In the genomic region with DNA sequence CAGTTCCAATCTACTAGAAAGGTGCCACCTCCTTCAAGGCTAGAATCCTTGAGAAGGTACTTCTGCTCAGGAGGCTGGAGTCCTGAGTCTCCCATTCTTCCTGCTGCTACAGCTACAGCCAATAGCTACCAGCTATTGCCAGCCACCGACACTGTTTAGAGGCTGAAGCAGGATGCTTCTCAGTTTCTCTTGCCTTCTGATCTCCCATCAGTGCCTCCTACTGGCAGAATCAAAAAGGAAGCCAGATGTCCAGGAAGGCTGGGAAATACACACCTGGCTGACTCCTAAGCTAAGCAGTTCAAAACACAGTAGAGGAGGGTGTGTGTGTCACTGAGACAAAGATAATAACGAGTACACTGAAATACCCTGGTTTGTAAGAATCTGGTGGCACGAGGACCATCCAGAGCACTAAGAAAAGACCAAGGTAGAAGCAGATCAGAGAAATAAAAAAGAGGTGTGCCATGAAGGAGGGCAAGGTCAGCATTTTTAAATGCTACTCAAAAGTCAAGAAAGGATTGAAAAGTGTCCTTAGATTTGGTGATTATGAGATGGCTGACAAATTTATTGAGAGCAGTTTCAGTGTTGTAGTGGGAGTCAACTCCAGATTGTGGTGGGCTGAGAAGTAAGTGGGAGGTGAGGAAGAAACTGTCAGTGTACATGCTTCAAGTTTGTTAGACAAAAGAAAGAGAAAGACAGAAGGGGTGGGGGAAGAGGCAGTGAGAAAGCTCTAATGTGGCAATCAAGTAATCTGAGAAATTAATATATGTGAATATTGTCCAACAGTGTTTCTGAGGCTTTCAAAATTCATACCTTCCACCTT, we compare ENCODE assay signal across 8 cellular contexts. TPM values are rescaled to one million over a fixed set of nuclear protein-coding genes. Genes with fewer than 3 reads are reported as not detected.
DNase-seq lines count a peak whose midpoint lies in the region; ATAC-seq and TF ChIP-seq lines count a peak whose summit lies in the region.

No MANE protein-coding gene starts in this region.

- peaks cover 38 to 58% (median 48%) of the 10 kb centered on the region in 3 donors for H3K4me1 Mint-ChIP-seq in IgD-negative memory B cell
- H3K4me1 Mint-ChIP-seq in naive thymus-derived CD4-positive, alpha-beta T cell: peaks cover 35 to 50% (median 41%) of the 10 kb centered on the region in 7 donors

- TF ChIP-seq CTCF in astrocyte of the cerebellum (IDR thresholded peaks at IDR 0.05; ENCODE audit: low read depth, low read length, missing control alignments) (peak; percentile 33), right atrium auricular region (IDR thresholded peaks at IDR 0.05) (no peak)

- H3K27me3 Mint-ChIP-seq in IgD-negative memory B cell: no peaks in the 10 kb centered on the region
- peaks cover 0 to 5% (median 0%) of the 10 kb centered on the region in 5 donors for H3K27me3 Mint-ChIP-seq in naive thymus-derived CD4-positive, alpha-beta T cell

- CTCF ChIA-PET in naive thymus-derived CD4-positive, alpha-beta T cell (lab: Charles Lee): interaction anchor here (0.6 to 13.5 kb wide), 12 partner anchors 13 to 1273 kb away, joined by 3 to 411 read pairs (median 10); partner anchors contain the start of genes BRD2, HLA-DMB, PSMB8 and TAP2

- H3K27me3 ChIP-seq in naive thymus-derived CD4-positive, alpha-beta T cell (ENCODE audit: control insufficient read depth in 2 of 2, insufficient read depth in 2 of 2, low read length in 2 of 2): no peaks in the 10 kb centered on the region
- no peaks in the 10 kb centered on the region for H3K27me3 ChIP-seq in right atrium auricular region

- H3K36me3 Mint-ChIP-seq in IgD-negative memory B cell: peaks cover 2% of the 10 kb centered on the region
- peaks cover 0 to 8% (median 4%) of the 10 kb centered on the region in 5 donors for H3K36me3 Mint-ChIP-seq in naive thymus-derived CD4-positive, alpha-beta T cell

- no peaks in the 10 kb centered on the region for H3K9me3 ChIP-seq in naive thymus-derived CD4-positive, alpha-beta T cell (ENCODE audit: control insufficient read depth in 2 of 3, low read length in 3 of 3)
- no peaks in the 10 kb centered on the region for H3K9me3 ChIP-seq in right atrium auricular region

- intact Hi-C loops in naive thymus-derived CD4-positive, alpha-beta T cell (cut with micrococcal nuclease): loop anchor here in 1 of 2 donors (2.0 kb wide), 1 partner anchor 14 kb away; the partner anchor contains the start of gene HLA-DMB

- H3K36me3 ChIP-seq in naive thymus-derived CD4-positive, alpha-beta T cell (ENCODE audit: control insufficient read depth in 2 of 3, insufficient read depth in 3 of 3, low read length in 3 of 3): no peaks in the 10 kb centered on the region
- H3K36me3 ChIP-seq in right atrium auricular region: no peaks in the 10 kb centered on the region

- H3K9me3 Mint-ChIP-seq in IgD-negative memory B cell: no peaks in the 10 kb centered on the region
- no peaks in the 10 kb centered on the region for H3K9me3 Mint-ChIP-seq in naive thymus-derived CD4-positive, alpha-beta T cell

- peaks cover 16 to 21% of the 10 kb centered on the region in 2 donors for H3K4me1 ChIP-seq in naive thymus-derived CD4-positive, alpha-beta T cell (ENCODE audit: control insufficient read depth in 2 of 2, insufficient read depth in 2 of 2, low read length in 2 of 2)
- peaks cover 0 to 7% of the 10 kb centered on the region in 2 donors for H3K4me1 ChIP-seq in right atrium auricular region

- H3K4me3 ChIP-seq in astrocyte of the cerebellum (ENCODE audit: low read depth, low read length) (no peak overlapping the region), right atrium auricular region (no peak overlapping the region)
- H3K4me3 ChIP-seq in naive thymus-derived CD4-positive, alpha-beta T cell (ENCODE audit: low read length): no peak overlapping the region

- peak overlapping the region in 2 of 3 donors; percentile 84 to 89 for H3K27ac Mint-ChIP-seq in IgD-negative memory B cell
- H3K27ac Mint-ChIP-seq in naive thymus-derived CD4-positive, alpha-beta T cell: peak overlapping the region in 4 of 9 donors; percentile 0 to 37 (median 22)

- peak; percentile 56 for DNase-seq in DMS53 treated with DMSO at 0.1 percent for 48 hours (lab: John Stamatoyannopoulos, UW; ENCODE audit: unreplicated experiment)
- no peak for DNase-seq in astrocyte of the cerebellum (ENCODE audit: low read depth)
- DNase-seq in naive thymus-derived CD4-positive, alpha-beta T cell: peak in 6 of 9 donors; percentile 29 to 44 (median 35)
- no peak for DNase-seq in KG1 (lab: John Stamatoyannopoulos, UW)
- no peak for DNase-seq in UCSD-AML1 (lab: John Stamatoyannopoulos, UW; ENCODE audit: unreplicated experiment)
- no peak for DNase-seq in NCI-H1694 (lab: John Stamatoyannopoulos, UW)
- DNase-seq in right atrium auricular region (ENCODE audit: low spot score): no peak

- POLR2A ChIA-PET in naive thymus-derived CD4-positive, alpha-beta T cell (lab: Charles Lee): interaction anchor here (0.6 to 13.5 kb wide), 11 partner anchors 11 to 807 kb away, joined by 3 to 638 read pairs (median 5); partner anchors contain the start of genes BRD2, HLA-DMB, PSMB8 and TAP2

- H3K27ac ChIP-seq in naive thymus-derived CD4-positive, alpha-beta T cell (ENCODE audit: low read depth, low read length): no peak overlapping the region
- H3K27ac ChIP-seq in right atrium auricular region: no peak overlapping the region

- in situ Hi-C loops in astrocyte of the cerebellum (cut with HindIII; ENCODE audit: low sequenced_read_pairs): no loop called here

- no peak for ATAC-seq in naive thymus-derived CD4-positive, alpha-beta T cell

- peak overlapping the region; percentile 32 to 84 (median 50) for H3K4me3 Mint-ChIP-seq in IgD-negative memory B cell
- H3K4me3 Mint-ChIP-seq in naive thymus-derived CD4-positive, alpha-beta T cell: no peak overlapping the region

RNA-seq across cellular contexts. Expression of gene HLA-DMA, which starts 2.3 kb away (rescaled TPM):
- 946 TPM for polyA plus RNA-seq in IgD-negative memory B cell
- 100 to 1,000 TPM in 1 of 5 experiments, 10 to 100 TPM in 4; 12.5 to 120 (median 29.6) TPM for total RNA-seq in naive thymus-derived CD4-positive, alpha-beta T cell
- polyA plus RNA-seq in naive thymus-derived CD4-positive, alpha-beta T cell: 10 to 100 TPM; 19.3 to 25.6 TPM
- total RNA-seq in right atrium auricular region: 10 to 100 TPM in 1 of 2 donors, 1 to 10 TPM in 1; 9.2 to 15.4 TPM

RNA-seq across cellular contexts. Expression of gene BRD2, which starts 13.2 kb away (rescaled TPM):
- 110 TPM for polyA plus RNA-seq in IgD-negative memory B cell
- total RNA-seq in naive thymus-derived CD4-positive, alpha-beta T cell: 100 to 1,000 TPM; 275 to 391 (median 360) TPM
- 10 to 100 TPM; 33.4 to 82.6 TPM for polyA plus RNA-seq in naive thymus-derived CD4-positive, alpha-beta T cell
- total RNA-seq in right atrium auricular region: 10 to 100 TPM; 56.9 to 91.1 TPM

RNA-seq across cellular contexts. Expression of gene HLA-DMB, which starts 14.4 kb away (rescaled TPM):
- 771 TPM for polyA plus RNA-seq in IgD-negative memory B cell
- 10 to 100 TPM in 2 of 5 experiments, 1 to 10 TPM in 3; 7.8 to 82.5 (median 9.1) TPM for total RNA-seq in naive thymus-derived CD4-positive, alpha-beta T cell
- 10 to 100 TPM in 1 of 2 donors, 1 to 10 TPM in 1; 8.2 to 11.9 TPM for polyA plus RNA-seq in naive thymus-derived CD4-positive, alpha-beta T cell
- 10 to 100 TPM in 1 of 2 donors, 1 to 10 TPM in 1; 3.6 to 12.9 TPM for total RNA-seq in right atrium auricular region

RNA-seq across cellular contexts. Expression of gene HLA-DOA, which starts 54.2 kb away (rescaled TPM):
- polyA plus RNA-seq in IgD-negative memory B cell: 363 TPM
- 10 to 100 TPM in 1 of 5 experiments, 1 to 10 TPM in 4; 3.0 to 10.5 (median 5.4) TPM for total RNA-seq in naive thymus-derived CD4-positive, alpha-beta T cell
- 1 to 10 TPM; 4.6 to 6.7 TPM for polyA plus RNA-seq in naive thymus-derived CD4-positive, alpha-beta T cell
- total RNA-seq in right atrium auricular region: 10 to 100 TPM in 1 of 2 donors, 1 to 10 TPM in 1; 2.6 to 15.6 TPM

Comparison
In these comparisons a context has a peak if more than half of its experiments do, and no peak if none do; other contexts are left out.
1. DNase-seq: peak in DMS53 treated with DMSO at 0.1 percent for 48 hours (single experiment) and naive thymus-derived CD4-positive, alpha-beta T cell (6 of 9); none in astrocyte of the cerebellum (single experiment), KG1 (single experiment), UCSD-AML1 (single experiment), NCI-H1694 (single experiment) and right atrium auricular region (single experiment).
2. H3K4me3 Mint-ChIP-seq: peak in IgD-negative memory B cell (4 of 4); none in naive thymus-derived CD4-positive, alpha-beta T cell (0 of 10).